ENCODE assay signal across 9 cellular contexts in genomic region chr15:67121725-67122600, GRCh38. TPM values are rescaled to one million over a fixed set of nuclear protein-coding genes. Genes with fewer than 3 reads are reported as not detected.
DNase-seq lines count a peak whose midpoint lies in the region; ATAC-seq, FAIRE-seq and TF ChIP-seq lines count a peak whose summit lies in the region.
"Had no signal": no experiment of that assay in that cellular context is flagged by ENCODE, and none has a peak within 500 bp of the region (broad histone marks: within the 10 kb centered on the region; RNA-seq: fewer than 3 reads in every experiment).

No MANE protein-coding gene starts in this region.

- H3K4me2 ChIP-seq in OCI-LY1 (ENCODE audit: low read length) (peak overlapping the region; percentile 57), smooth muscle cell (peak overlapping the region; percentile 74), MM.1S (ENCODE audit: low read depth, low read length) (no peak overlapping the region)

- WGBS in smooth muscle cell (ENCODE audit: low lambda C conversion rate) = 69% methylated on average over 9 of the region's 9 CpGs

- H3K9me3 ChIP-seq in OCI-LY1 (ENCODE audit: low read length) (no peaks in the 10 kb centered on the region), kidney (ENCODE audit: control insufficient read depth in 1 of 2, low read length in 2 of 2) (no peaks in the 10 kb centered on the region), smooth muscle cell (replicated peaks; ENCODE audit: low read depth) (no peaks in the 10 kb centered on the region), MM.1S (replicated peaks; ENCODE audit: insufficient read depth, low read length) (no peaks in the 10 kb centered on the region)

- H3K4me1 Mint-ChIP-seq in activated naive CD8-positive, alpha-beta T cell treated with anti-CD3 and anti-CD28 coated beads for 36 hours = peaks cover 62% of the 10 kb centered on the region

- no peak for DNase-seq in activated naive CD8-positive, alpha-beta T cell treated with anti-CD3 and anti-CD28 coated beads for 36 hours
- no peak for DNase-seq in kidney
- no peak for DNase-seq in smooth muscle cell (lab: John Stamatoyannopoulos, UW; ENCODE audit: unreplicated experiment)
- no peak for DNase-seq in H7
- no peak for DNase-seq in MM.1S
- no peak for DNase-seq in HT-29 (ENCODE audit: low spot score)

- ATAC-seq in HG03039 (IDR thresholded peaks at IDR 0.05; ENCODE audit: unreplicated experiment) = no peak

- H3K79me2 ChIP-seq in OCI-LY1 (ENCODE audit: insufficient read depth, low read length) (peaks cover 23% of the 10 kb centered on the region; the same call in 1 of the 2 replicates), smooth muscle cell (ENCODE audit: low read depth) (peaks cover 74% of the 10 kb centered on the region), MM.1S (ENCODE audit: low read length) (peaks cover 24% of the 10 kb centered on the region; the same call in 1 of the 2 replicates)

- H3K27ac Mint-ChIP-seq in activated naive CD8-positive, alpha-beta T cell treated with anti-CD3 and anti-CD28 coated beads for 36 hours = peak overlapping the region; percentile 96
- H3K27ac Mint-ChIP-seq: WTC11 had no signal

- peaks cover 74% of the 10 kb centered on the region for H3K4me1 ChIP-seq in OCI-LY1 (ENCODE audit: insufficient read depth, low read length, severe bottlenecking)
- H3K4me1 ChIP-seq in kidney (ENCODE audit: control insufficient read depth in 1 of 2, insufficient read depth in 1 of 2, low read depth in 1 of 2, low read length in 2 of 2) = peaks cover 49 to 50% of the 10 kb centered on the region in 2 donors
- H3K4me1 ChIP-seq in smooth muscle cell (ENCODE audit: low read depth) = peaks cover 46% of the 10 kb centered on the region
- peaks cover 5% of the 10 kb centered on the region for H3K4me1 ChIP-seq in MM.1S (ENCODE audit: low read length)

- H3K36me3 ChIP-seq in OCI-LY1 (ENCODE audit: insufficient read depth, low read length) = peaks cover 4% of the 10 kb centered on the region; the same call in 1 of the 2 replicates
- no peaks in the 10 kb centered on the region for H3K36me3 ChIP-seq in kidney (ENCODE audit: control insufficient read depth in 1 of 2, insufficient read depth in 2 of 2, low read length in 2 of 2)
- no peaks in the 10 kb centered on the region for H3K36me3 ChIP-seq in smooth muscle cell (ENCODE audit: low read depth)
- H3K36me3 ChIP-seq in H7 (replicated peaks; ENCODE audit: control insufficient read depth, insufficient read depth, low read length) = no peaks in the 10 kb centered on the region
- H3K36me3 ChIP-seq in MM.1S (replicated peaks; ENCODE audit: insufficient read depth, low read length) = no peaks in the 10 kb centered on the region

- no peak for FAIRE-seq in kidney (lab: Jason Lieb, UNC)

- H4K20me1 ChIP-seq in OCI-LY1 (ENCODE audit: insufficient read depth, low read length) (no peaks in the 10 kb centered on the region), smooth muscle cell (ENCODE audit: low read depth) (no peaks in the 10 kb centered on the region), MM.1S (ENCODE audit: insufficient read depth, low read length) (no peaks in the 10 kb centered on the region)

- TF ChIP-seq CTCF in OCI-LY1 (IDR thresholded peaks at IDR 0.05; ENCODE audit: low read length) = no peak
- TF ChIP-seq CTCF in kidney (IDR thresholded peaks at IDR 0.05; ENCODE audit: borderline replicate concordance, extremely low read depth, insufficient read depth) = no peak
- no peak for TF ChIP-seq CTCF in smooth muscle cell (IDR thresholded peaks at IDR 0.05; ENCODE audit: borderline replicate concordance, insufficient read depth, poor library complexity, severe bottlenecking)
- TF ChIP-seq CTCF in MM.1S (IDR thresholded peaks at IDR 0.05; ENCODE audit: low read length) = no peak

- H3K27me3 Mint-ChIP-seq in activated naive CD8-positive, alpha-beta T cell treated with anti-CD3 and anti-CD28 coated beads for 36 hours = no peaks in the 10 kb centered on the region

- intact Hi-C loops in kidney (cut with DNase I) = no loop called here

- H3F3A ChIP-seq in OCI-LY1 (ENCODE audit: insufficient read depth, low read length) = no peaks in the 10 kb centered on the region
- H3F3A ChIP-seq in smooth muscle cell (ENCODE audit: low read depth) = peaks cover 55% of the 10 kb centered on the region
- no peaks in the 10 kb centered on the region for H3F3A ChIP-seq in MM.1S (ENCODE audit: insufficient read depth, low read length)

- no peaks in the 10 kb centered on the region for H3K9me3 Mint-ChIP-seq in activated naive CD8-positive, alpha-beta T cell treated with anti-CD3 and anti-CD28 coated beads for 36 hours
- H3K9me3 Mint-ChIP-seq: WTC11 had no signal

- H3K9me2 ChIP-seq in OCI-LY1 (ENCODE audit: low read depth, low read length) = no peaks in the 10 kb centered on the region
- H3K9me2 ChIP-seq in MM.1S (replicated peaks; ENCODE audit: insufficient read depth, low read length) = no peaks in the 10 kb centered on the region

- H3K27me3 ChIP-seq in OCI-LY1 (ENCODE audit: insufficient read depth, low read length) (no peaks in the 10 kb centered on the region), smooth muscle cell (ENCODE audit: low read depth) (no peaks in the 10 kb centered on the region), H7 (ENCODE audit: control insufficient read depth, insufficient read depth, low read length) (no peaks in the 10 kb centered on the region), MM.1S (replicated peaks; ENCODE audit: insufficient read depth, low read length) (no peaks in the 10 kb centered on the region)

- H2AFZ ChIP-seq in OCI-LY1 (ENCODE audit: low read length) (no peak overlapping the region), smooth muscle cell (ENCODE audit: low read depth) (no peak overlapping the region), MM.1S (ENCODE audit: low read length) (no peak overlapping the region)

- H3K4me3 Mint-ChIP-seq in activated naive CD8-positive, alpha-beta T cell treated with anti-CD3 and anti-CD28 coated beads for 36 hours = peak overlapping the region; percentile 71
- H3K4me3 Mint-ChIP-seq: WTC11 had no signal

- H3K36me3 Mint-ChIP-seq in activated naive CD8-positive, alpha-beta T cell treated with anti-CD3 and anti-CD28 coated beads for 36 hours = peaks cover 8% of the 10 kb centered on the region
- H3K36me3 Mint-ChIP-seq: WTC11 had no signal

- H3K9ac ChIP-seq in OCI-LY1 (ENCODE audit: low read length) (peak overlapping the region; percentile 38; the same call in 1 of the 2 replicates), kidney (ENCODE audit: low read length in 2 of 2) (peak overlapping the region in 1 of 2 donors; percentile 4), smooth muscle cell (ENCODE audit: low read depth) (peak overlapping the region; percentile 94), MM.1S (ENCODE audit: low read length) (no peak overlapping the region)

- H3K4me3 ChIP-seq in OCI-LY1 (ENCODE audit: low read depth, low read length, poor library complexity, severe bottlenecking) = no peak overlapping the region
- no peak overlapping the region for H3K4me3 ChIP-seq in kidney (ENCODE audit: low read length in 2 of 2)
- H3K4me3 ChIP-seq in smooth muscle cell = no peak overlapping the region
- no peak overlapping the region for H3K4me3 ChIP-seq in H7 (ENCODE audit: insufficient read depth, low read depth, low read length)
- H3K4me3 ChIP-seq in MM.1S (ENCODE audit: low read length) = no peak overlapping the region

- H3K27ac ChIP-seq in OCI-LY1 (ENCODE audit: low read depth, low read length, poor library complexity, severe bottlenecking) (peak overlapping the region; percentile 83), kidney (ENCODE audit: low read depth in 2 of 2, low read length in 2 of 2) (peak overlapping the region; percentile 75 to 88), smooth muscle cell (ENCODE audit: low read depth) (peak overlapping the region; percentile 100), MM.1S (ENCODE audit: low read length) (no peak overlapping the region)

RNA-seq across cellular contexts. Expression of gene SMAD3, which starts 56.6 kb away (rescaled TPM):
- 10 to 100 TPM; 15.7 to 16.4 TPM for total RNA-seq in activated naive CD8-positive, alpha-beta T cell treated with anti-CD3 and anti-CD28 coated beads for 36 hours
- 58.2 TPM for total RNA-seq in kidney
- polyA plus RNA-seq in kidney (ENCODE audit: insufficient read depth, low read depth, low replicate concordance) = 10.1 TPM
- total RNA-seq in smooth muscle cell = 21.9 and 25.9 TPM in 2 replicates
- polyA plus RNA-seq in smooth muscle cell = 20.2 and 27.7 TPM in 2 replicates
- total RNA-seq in H7 (2014; rRNA removed; shearing (Covaris generic)) = 29.2 and 30.8 TPM in 2 replicates
- 63.5 and 82.5 TPM in 2 replicates for total RNA-seq in HT-29 (2014; rRNA removed; shearing (Covaris generic))
